Comparison of ENCODE assay signal across 16 cellular contexts in the genomic region with DNA sequence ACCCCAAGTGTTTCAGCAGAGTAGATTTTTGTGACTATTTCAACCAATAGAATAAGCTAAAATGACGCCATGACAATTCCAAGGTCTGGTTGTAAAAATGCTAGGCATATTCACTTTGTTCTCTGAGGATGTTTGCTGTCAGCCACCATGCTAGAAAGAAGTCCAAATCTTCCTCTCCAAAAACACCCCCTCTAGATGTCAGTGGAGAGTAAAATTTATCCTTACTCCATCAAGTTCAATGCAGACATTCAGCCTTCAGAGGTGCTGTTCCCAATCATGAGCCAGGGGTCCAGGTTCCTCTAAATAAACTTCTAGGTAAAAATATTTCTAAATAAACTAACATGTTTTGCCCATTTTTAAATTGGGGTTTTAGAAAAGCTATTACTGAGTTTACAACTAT.
DNase-seq lines count a peak whose midpoint lies in the region; ATAC-seq, FAIRE-seq and TF ChIP-seq lines count a peak whose summit lies in the region.
"Had no signal": no experiment of that assay in that cellular context is flagged by ENCODE, and none has a peak within 500 bp of the region (broad histone marks: within the 10 kb centered on the region; RNA-seq: fewer than 3 reads in every experiment).

No MANE protein-coding gene starts in this region.

- H3K36me3 ChIP-seq in left ventricle myocardium inferior (no peaks in the 10 kb centered on the region), HepG2 (replicated peaks in 1 of 2; ENCODE audit: control insufficient read depth in 1 of 2, insufficient read depth in 2 of 2, low read length in 2 of 2) (no peaks in the 10 kb centered on the region), esophagus squamous epithelium (no peaks in the 10 kb centered on the region)

- FAIRE-seq in HepG2 (lab: Jason Lieb, UNC) = no peak
- FAIRE-seq: GM12892 had no signal

- no peak overlapping the region for H3K27ac ChIP-seq in left ventricle myocardium inferior (replicated peaks)
- H3K27ac ChIP-seq in right cardiac atrium (ENCODE audit: low read length) = no peak overlapping the region
- no peak overlapping the region for H3K27ac ChIP-seq in HepG2 (ENCODE audit: extremely low read length, insufficient read depth, low read length)
- H3K27ac ChIP-seq in esophagus squamous epithelium = no peak overlapping the region

- POLR2A ChIA-PET in HepG2 (lab: Yijun Ruan, JAX) = no interaction called here

- in situ Hi-C loops in HepG2 (cut with HindIII; ENCODE audit: extremely low pct_ligation_motif_present, low pct_unique_long_range_greater_than_20kb) = no loop called here

- no peak overlapping the region for H3K9ac ChIP-seq in HepG2 (ENCODE audit: insufficient read depth, low read depth, low read length)

- H3K4me1 ChIP-seq in left ventricle myocardium inferior (no peaks in the 10 kb centered on the region), right cardiac atrium (ENCODE audit: control insufficient read depth, insufficient read depth, low read length) (no peaks in the 10 kb centered on the region), HepG2 (ENCODE audit: insufficient read depth, low read length) (no peaks in the 10 kb centered on the region), esophagus squamous epithelium (no peaks in the 10 kb centered on the region)

- TF ChIP-seq RAD21 in HepG2 (CRISPR knock-in tag; IDR thresholded peaks at IDR 0.05) = no peak

- TF ChIP-seq EP300 in HepG2 (IDR thresholded peaks at IDR 0.05; ENCODE audit: low read depth in 2 of 2, low read length in 2 of 2) (no peak), HepG2 (CRISPR knock-in tag; IDR thresholded peaks at IDR 0.05; ENCODE audit: borderline replicate concordance) (no peak)

- no peak overlapping the region for H2AFZ ChIP-seq in HepG2 (ENCODE audit: low read length)

- H3K9me3 ChIP-seq in left ventricle myocardium inferior (replicated peaks) (no peaks in the 10 kb centered on the region), right cardiac atrium (ENCODE audit: control insufficient read depth, low read length) (no peaks in the 10 kb centered on the region), HepG2 (ENCODE audit: low read length) (peaks cover 89% of the 10 kb centered on the region), esophagus squamous epithelium (no peaks in the 10 kb centered on the region)

- TF ChIP-seq POLR2A in HepG2 (IDR thresholded peaks at IDR 0.05; ENCODE audit: insufficient read depth in 1 of 2, low read depth in 2 of 2, low read length in 2 of 2) = no peak
- no peak for TF ChIP-seq POLR2A in esophagus squamous epithelium (IDR thresholded peaks at IDR 0.05)

- DNase-seq in left ventricle myocardium inferior (no peak), right cardiac atrium (no peak), RPMI8226 (peak; percentile 20), fibroblast of mammary gland (ENCODE audit: low read depth) (no peak), HepG2 (ENCODE audit: low spot score) (no peak), esophagus squamous epithelium (lab: John Stamatoyannopoulos, UW) (no peak)
- DNase-seq: activated CD4-positive, alpha-beta T cell treated with anti-CD3 and anti-CD28 coated beads for 4 hours; cortex of kidney; MM.1S; naive B cell; NCI-H2171 treated with DMSO at 0.1 percent for 48 hours; stimulated activated CD4-positive, alpha-beta T cell treated with anti-CD3 and anti-CD28 coated beads, Interleukin-4, amount 100 ng/mL, for 24 hours had no signal

- TF ChIP-seq CTCF in left ventricle myocardium inferior (IDR thresholded peaks at IDR 0.05; ENCODE audit: borderline replicate concordance) (peak; percentile 59), fibroblast of mammary gland (conservative IDR thresholded peaks at IDR 0.05; ENCODE audit: control insufficient read depth, insufficient read depth, low read depth, low read length) (peak; percentile 22), HepG2 (CRISPR knock-in tag; IDR thresholded peaks at IDR 0.05) (no peak), esophagus squamous epithelium (IDR thresholded peaks at IDR 0.05) (no peak)

- WGBS in right cardiac atrium = 94% methylated on average over 1 of the region's 1 CpG
- WGBS in HepG2 (ENCODE audit: low lambda C conversion rate) = 0% methylated on average over 1 of the region's 1 CpG
- 81 to 88% methylated on average over 1 of the region's 1 CpG for WGBS in esophagus squamous epithelium, 2 donors

- no peaks in the 10 kb centered on the region for H3K79me2 ChIP-seq in HepG2 (ENCODE audit: insufficient read depth, low read length)

- no peaks in the 10 kb centered on the region for H3K27me3 ChIP-seq in left ventricle myocardium inferior (ENCODE audit: low read depth)
- H3K27me3 ChIP-seq in right cardiac atrium (ENCODE audit: control insufficient read depth, insufficient read depth) = no peaks in the 10 kb centered on the region
- H3K27me3 ChIP-seq in HepG2 (ENCODE audit: control insufficient read depth in 1 of 2, insufficient read depth in 2 of 2, low read length in 2 of 2) = no peaks in the 10 kb centered on the region
- H3K27me3 ChIP-seq in esophagus squamous epithelium = no peaks in the 10 kb centered on the region

- CTCF ChIA-PET in HepG2 (lab: Yijun Ruan, JAX; ENCODE audit: low intra/inter-chr PET ratio, low total read pairs) = no interaction called here

- intact Hi-C loops in left ventricle myocardium inferior (cut with micrococcal nuclease) = no loop called here
- intact Hi-C loops in right cardiac atrium (cut with DNase I) = loop anchor here in 1 of 4 donors (10.0 kb wide), 1 partner anchor 203 kb away; no protein-coding TSS in a partner anchor
- intact Hi-C loops in HepG2 (cut with micrococcal nuclease; ENCODE audit: unreplicated experiment) = no loop called here
- intact Hi-C loops in esophagus squamous epithelium (cut with DNase I) = no loop called here

- BruUV-seq in HepG2 (replicated peaks; lab: Mats Ljungman, UMichigan) = no TSS peak

- no peak overlapping the region for H3K4me2 ChIP-seq in HepG2 (ENCODE audit: low read depth, low read length)

- H4K20me1 ChIP-seq in HepG2 (ENCODE audit: insufficient read depth, low read length) = no peaks in the 10 kb centered on the region

- ATAC-seq in right cardiac atrium = no peak
- ATAC-seq in activated CD4-positive, CD25-positive, alpha-beta regulatory T cell treated with anti-CD3 and anti-CD28 coated beads, Interleukin-2, amount 50 U/mL, for 24 hours = no peak
- ATAC-seq in HepG2 = no peak
- ATAC-seq in GM21723 (IDR thresholded peaks at IDR 0.05; ENCODE audit: unreplicated experiment) = no peak
- ATAC-seq: stimulated activated memory B cell treated with anti-CD40 and anti-IgM and Interleukin-4, amounts not matched to agents 10 μg/mL and 1 μg/mL and 100 μg/mL, for 72 hours had no signal

- H3K4me3 ChIP-seq in left ventricle myocardium inferior (no peak overlapping the region), right cardiac atrium (ENCODE audit: low read length) (no peak overlapping the region), fibroblast of mammary gland (ENCODE audit: control insufficient read depth, low read depth, low read length) (no peak overlapping the region), HepG2 (replicated peaks in 1 of 3; ENCODE audit: insufficient read depth in 1 of 3, low read depth in 2 of 3, low read length in 3 of 3) (no peak overlapping the region), esophagus squamous epithelium (no peak overlapping the region)

TF ChIP-seq in HepG2, 621 proteins besides CTCF, POLR2A, EP300 and RAD21:
- TF ChIP-seq ZNF564 (CRISPR knock-in tag; IDR thresholded peaks at IDR 0.05) = no peak
- TF ChIP-seq ISL2 (CRISPR knock-in tag; IDR thresholded peaks at IDR 0.05) = no peak

Comparison
In these comparisons a context has a peak if more than half of its experiments do, and no peak if none do; other contexts are left out.
1. CTCF ChIP-seq: peak in left ventricle myocardium inferior (single experiment) and fibroblast of mammary gland (single experiment); none in HepG2 (single experiment) and esophagus squamous epithelium (0 of 6).